ENCODE assay signal across 1 cellular context in genomic region chr3:150697646-150698045, GRCh38.
TF ChIP-seq lines count a peak whose summit lies in the region.

No MANE protein-coding gene starts in this region.

TF ChIP-seq in HCT116, 20 proteins besides CTCF, POLR2A, EP300 and RAD21 (continued from another document):
- TF ChIP-seq EZH2phosphoT487 (IDR thresholded peaks at IDR 0.05; ENCODE audit: borderline replicate concordance), result no peak
- TF ChIP-seq EZH2 (IDR thresholded peaks at IDR 0.05), result no peak
